Comparison of ENCODE assay signal across 20 cellular contexts in genomic region chr4:185532795-185533324, GRCh38. TPM values are rescaled to one million over a fixed set of nuclear protein-coding genes. Genes with fewer than 3 reads are reported as not detected.
DNase-seq lines count a peak whose midpoint lies in the region; FAIRE-seq and TF ChIP-seq lines count a peak whose summit lies in the region.
"Had no signal": no experiment of that assay in that cellular context is flagged by ENCODE, and none has a peak within 500 bp of the region (broad histone marks: within the 10 kb centered on the region; RNA-seq: fewer than 3 reads in every experiment).

No MANE protein-coding gene starts in this region.

- H3K27me3 ChIP-seq in astrocyte (ENCODE audit: insufficient read depth, low read length) (no peaks in the 10 kb centered on the region), ovary (no peaks in the 10 kb centered on the region), transverse colon (peaks cover 70% of the 10 kb centered on the region)
- H3K27me3 ChIP-seq: SJSA1, testis had no signal

- H3K4me1 Mint-ChIP-seq in astrocyte (ENCODE audit: low read depth, unreplicated experiment): no peaks in the 10 kb centered on the region
- H3K4me1 Mint-ChIP-seq in activated CD4-positive, alpha-beta T cell treated with anti-CD3 and anti-CD28 coated beads, Interleukin-2, amount 10 ng/mL, durations not matched to agents 7 days and 5 days: peaks cover 4% of the 10 kb centered on the region

- TF ChIP-seq CTCF in astrocyte (IDR thresholded peaks at IDR 0.05; ENCODE audit: insufficient read depth, low read depth, low read length): no peak
- no peak for TF ChIP-seq CTCF in coronary artery (IDR thresholded peaks at IDR 0.05)
- no peak for TF ChIP-seq CTCF in ovary (IDR thresholded peaks at IDR 0.05)
- no peak for TF ChIP-seq CTCF in transverse colon (IDR thresholded peaks at IDR 0.05)
- no peak for TF ChIP-seq CTCF in GM10248 (IDR thresholded peaks at IDR 0.05; ENCODE audit: control extremely low read depth, extremely low read depth, low read depth, missing control alignments)

- CTCF ChIA-PET in activated CD4-positive, alpha-beta T cell treated with anti-CD3 and anti-CD28 coated beads, Interleukin-2, amount 10 ng/mL, durations not matched to agents 7 days and 5 days (lab: Charles Lee): no interaction called here
- CTCF ChIA-PET in GM10248 (lab: Yijun Ruan, JAX): interaction anchor here (1.8 kb wide), 1 partner anchor 65 kb away, joined by 5 read pairs; no protein-coding TSS in a partner anchor

- no peaks in the 10 kb centered on the region for H3K9me3 Mint-ChIP-seq in astrocyte (ENCODE audit: unreplicated experiment)
- no peaks in the 10 kb centered on the region for H3K9me3 Mint-ChIP-seq in activated CD4-positive, alpha-beta T cell treated with anti-CD3 and anti-CD28 coated beads, Interleukin-2, amount 10 ng/mL, durations not matched to agents 7 days and 5 days
- H3K9me3 Mint-ChIP-seq: HFFc6, mesothelial cell of epicardium had no signal

- in situ Hi-C loops in transverse colon (cut with MboI; ENCODE audit: low pct_ligation_motif_present in 1 of 4, low pct_unique_long_range_greater_than_20kb in 1 of 4, low sequenced_read_pairs in 3 of 4): no loop called here

- H3K4me3 ChIP-seq in astrocyte (ENCODE audit: insufficient read depth, low read depth, low read length) (no peak overlapping the region), coronary artery (peak overlapping the region; percentile 97), ovary (peak overlapping the region; percentile 12), transverse colon (peak overlapping the region in 1 of 4 donors; percentile 71)
- H3K4me3 ChIP-seq: SJSA1, testis had no signal

- H3K4me3 Mint-ChIP-seq in astrocyte (ENCODE audit: unreplicated experiment): peak overlapping the region; percentile 30
- no peak overlapping the region for H3K4me3 Mint-ChIP-seq in activated CD4-positive, alpha-beta T cell treated with anti-CD3 and anti-CD28 coated beads, Interleukin-2, amount 10 ng/mL, durations not matched to agents 7 days and 5 days
- H3K4me3 Mint-ChIP-seq: HFFc6, mesothelial cell of epicardium had no signal

- H3K9me3 ChIP-seq in astrocyte (ENCODE audit: insufficient read depth, low read depth, low read length) (no peaks in the 10 kb centered on the region), ovary (no peaks in the 10 kb centered on the region), transverse colon (no peaks in the 10 kb centered on the region)
- H3K9me3 ChIP-seq: SJSA1, testis had no signal

- no peak overlapping the region for H3K9ac ChIP-seq in astrocyte (ENCODE audit: low read length)

- TF ChIP-seq POLR2A in ovary (IDR thresholded peaks at IDR 0.05): no peak
- no peak for TF ChIP-seq POLR2A in transverse colon (IDR thresholded peaks at IDR 0.05)

- TF ChIP-seq EP300 in ovary (IDR thresholded peaks at IDR 0.05): no peak
- TF ChIP-seq EP300 in transverse colon (IDR thresholded peaks at IDR 0.05; ENCODE audit: low read depth): no peak

- H3K27ac Mint-ChIP-seq in astrocyte (ENCODE audit: unreplicated experiment): no peak overlapping the region
- no peak overlapping the region for H3K27ac Mint-ChIP-seq in activated CD4-positive, alpha-beta T cell treated with anti-CD3 and anti-CD28 coated beads, Interleukin-2, amount 10 ng/mL, durations not matched to agents 7 days and 5 days
- H3K27ac Mint-ChIP-seq: HFFc6, mesothelial cell of epicardium had no signal

- no peak overlapping the region for H3K27ac ChIP-seq in astrocyte (ENCODE audit: low read depth, low read length)
- H3K27ac ChIP-seq in coronary artery: peak overlapping the region; percentile 90 to 99
- no peak overlapping the region for H3K27ac ChIP-seq in ovary
- peak overlapping the region; percentile 58 to 95 (median 90) for H3K27ac ChIP-seq in transverse colon
- H3K27ac ChIP-seq: SJSA1, testis had no signal

- H3K79me2 ChIP-seq in astrocyte (ENCODE audit: insufficient read depth, low read length): peaks cover 5% of the 10 kb centered on the region

- no peak for FAIRE-seq in astrocyte (lab: Jason Lieb, UNC)
- FAIRE-seq: GM12892 had no signal

- H3K27me3 Mint-ChIP-seq in astrocyte (ENCODE audit: low read depth, unreplicated experiment): peaks cover 22% of the 10 kb centered on the region
- peaks cover 46% of the 10 kb centered on the region for H3K27me3 Mint-ChIP-seq in activated CD4-positive, alpha-beta T cell treated with anti-CD3 and anti-CD28 coated beads, Interleukin-2, amount 10 ng/mL, durations not matched to agents 7 days and 5 days

- H3K4me1 ChIP-seq in astrocyte (ENCODE audit: insufficient read depth, low read length) (no peaks in the 10 kb centered on the region), ovary (ENCODE audit: insufficient read depth) (peaks cover 6% of the 10 kb centered on the region), transverse colon (peaks cover 3 to 15% (median 10%) of the 10 kb centered on the region in 4 donors)

- H3K4me2 ChIP-seq in astrocyte (ENCODE audit: low read length): no peak overlapping the region

- DNase-seq in astrocyte (ENCODE audit: low read depth): no peak
- no peak for DNase-seq in coronary artery (ENCODE audit: low spot score)
- no peak for DNase-seq in ovary
- no peak for DNase-seq in transverse colon
- DNase-seq in activated gamma-delta T cell (lab: John Stamatoyannopoulos, UW): no peak
- no peak for DNase-seq in activated CD4-positive, alpha-beta T cell treated with anti-CD3 and anti-CD28 coated beads, Interleukin-2, amount 10 ng/mL, durations not matched to agents 7 days and 5 days
- DNase-seq in GM10248 (ENCODE audit: extremely low spot score): no peak
- DNase-seq: activated CD4-positive, alpha-beta T cell treated with anti-CD3 and anti-CD28 coated beads for 48 hours; activated CD8-positive, alpha-beta memory T cell treated with anti-CD3 and anti-CD28 coated beads, Interleukin-2, amount 50 U/mL, for 4 hours; central memory CD4-positive, alpha-beta T cell; DMS79 treated with DMSO at 0.1 percent for 48 hours; erythroblast; HFFc6; NCI-H226; stimulated activated CD4-positive, alpha-beta T cell treated with anti-CD3 and anti-CD28 coated beads, Interleukin-15, amount 100 ng/mL, for 24 hours; testis had no signal

- intact Hi-C loops in ovary (cut with DNase I) (loop anchor here in 1 of 4 donors (10.0 kb wide), 1 partner anchor 58 kb away; the partner anchor contains the start of gene CCDC110), transverse colon (cut with DNase I; ENCODE audit: low total_unique reads) (loop anchor here (10.0 kb wide), 1 partner anchor 62 kb away; no protein-coding TSS in a partner anchor)

- POLR2A ChIA-PET in activated CD4-positive, alpha-beta T cell treated with anti-CD3 and anti-CD28 coated beads, Interleukin-2, amount 10 ng/mL, durations not matched to agents 7 days and 5 days (lab: Charles Lee): no interaction called here
- POLR2A ChIA-PET in GM10248 (lab: Yijun Ruan, JAX): no interaction called here

- no peak overlapping the region for H2AFZ ChIP-seq in astrocyte (ENCODE audit: low read depth, low read length)

- no peaks in the 10 kb centered on the region for H4K20me1 ChIP-seq in astrocyte (ENCODE audit: insufficient read depth, low read length)

- H3K36me3 ChIP-seq in astrocyte (ENCODE audit: insufficient read depth, low read length): no peaks in the 10 kb centered on the region
- no peaks in the 10 kb centered on the region for H3K36me3 ChIP-seq in ovary
- H3K36me3 ChIP-seq in transverse colon: no peaks in the 10 kb centered on the region

- WGBS in ovary, 3 donors: 85 to 94% (median 92%) methylated on average over 6 of the region's 6 CpGs
- WGBS in transverse colon (ENCODE audit: low coverage in 1 of 2), 2 donors: 68 to 71% methylated on average over 5 to 6 of the region's 6 CpGs

- H3K36me3 Mint-ChIP-seq in astrocyte (ENCODE audit: low read depth, unreplicated experiment): peaks cover 2% of the 10 kb centered on the region
- no peaks in the 10 kb centered on the region for H3K36me3 Mint-ChIP-seq in activated CD4-positive, alpha-beta T cell treated with anti-CD3 and anti-CD28 coated beads, Interleukin-2, amount 10 ng/mL, durations not matched to agents 7 days and 5 days (ENCODE audit: low read depth)
- H3K36me3 Mint-ChIP-seq: mesothelial cell of epicardium had no signal

RNA-seq across cellular contexts. Expression of gene PDLIM3, which starts 2.4 kb away (rescaled TPM):
- total RNA-seq in astrocyte (28.5 and 30.7 TPM in 2 replicates), ovary (100 to 1,000 TPM in 3 of 7 donors, 10 to 100 TPM in 4; 40.9 to 220 (median 78.7) TPM), transverse colon (100 to 1,000 TPM in 2 of 4 donors, 10 to 100 TPM in 2; 81.9 to 209 (median 115) TPM)
- polyA plus RNA-seq in ovary: 100 to 1,000 TPM in 1 of 2 donors, 10 to 100 TPM in 1; 49.5 to 146 TPM
- total RNA-seq in activated CD4-positive, alpha-beta T cell treated with anti-CD3 and anti-CD28 coated beads, Interleukin-2, amount 10 ng/mL, durations not matched to agents 7 days and 5 days: not detected
- total RNA-seq: HFFc6; T-helper 1 cell treated with Interleukin-12 subunit alpha and Interleukin-12 subunit beta and Interleukin-4 antibody, amounts not matched to agents 30 ng/mL and 1 ng/mL, for 36 hours had no signal

Comparison
In these comparisons a context has a peak if more than half of its experiments do, and no peak if none do; other contexts are left out.
1. H3K27ac ChIP-seq: peak in coronary artery (2 of 2) and transverse colon (4 of 4); none in astrocyte (single experiment) and ovary (0 of 2).
2. RNA of gene PDLIM3, which starts 2.4 kb away (total RNA-seq): 81.9 to 209 TPM in transverse colon, 40.9 to 220 TPM in ovary and 28.5 to 30.7 TPM in astrocyte; not detected in activated CD4-positive, alpha-beta T cell treated with anti-CD3 and anti-CD28 coated beads, Interleukin-2, amount 10 ng/mL, durations not matched to agents 7 days and 5 days; every median in the first group is over 10 times any median in the second.